ENCODE assay signal across 8 cellular contexts in the genomic region with DNA sequence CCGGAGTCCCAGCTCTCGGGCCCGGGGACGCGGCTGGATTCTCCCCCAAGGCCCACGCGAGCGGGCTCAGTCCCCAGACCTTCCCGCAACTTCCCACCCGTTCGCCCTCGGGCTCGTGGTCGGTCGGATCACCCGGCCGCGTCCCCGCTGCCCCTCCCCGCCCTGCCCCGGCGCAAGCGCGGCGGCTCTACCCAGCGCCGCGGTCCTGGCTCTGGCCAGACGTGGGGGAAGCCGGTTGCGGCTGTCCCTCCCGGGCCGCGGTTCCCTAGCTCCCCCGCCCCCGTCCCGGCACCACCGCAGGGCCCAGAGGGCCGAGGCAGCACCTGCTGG. TPM values are rescaled to one million over a fixed set of nuclear protein-coding genes. Genes with fewer than 3 reads are reported as not detected.
A peak's percentile ranks its signal among the peaks of the same experiment; 100 is the strongest.
DNase-seq lines count a peak whose midpoint lies in the region; ATAC-seq, FAIRE-seq and TF ChIP-seq lines count a peak whose summit lies in the region.

No MANE protein-coding gene starts in this region.

- peaks cover 35% of the 10 kb centered on the region for H3K4me1 ChIP-seq in mucosa of stomach (ENCODE audit: control insufficient read depth, insufficient read depth, low read length)

- FAIRE-seq in GM12892 (lab: Jason Lieb, UNC) = no peak

- TF ChIP-seq POLR2A in GM12892 (IDR thresholded peaks at IDR 0.05; ENCODE audit: low read depth, low read length) = no peak

- H3K9ac ChIP-seq in mucosa of stomach (ENCODE audit: low read length) = peak overlapping the region; percentile 97

- no peaks in the 10 kb centered on the region for H3K9me3 ChIP-seq in mucosa of stomach (ENCODE audit: control insufficient read depth, low read length)

- peak overlapping the region; percentile 91 for H3K4me3 ChIP-seq in mucosa of stomach (ENCODE audit: low read length)

- peak; percentile 51 for DNase-seq in ELF-1 (ENCODE audit: low read depth, low spot score)
- peak; percentile 73 for DNase-seq in NCI-H69 (lab: John Stamatoyannopoulos, UW)
- peak; percentile 59 for DNase-seq in dermis blood vessel endothelial cell
- DNase-seq in T-helper 9 cell = no peak
- no peak for DNase-seq in GM12892 (ENCODE audit: insufficient read length)
- no peak for DNase-seq in SW480 (ENCODE audit: low spot score)

- peak; percentile 11 for ATAC-seq in GM21447 (IDR thresholded peaks at IDR 0.05; ENCODE audit: unreplicated experiment)

- H3K36me3 ChIP-seq in mucosa of stomach (ENCODE audit: control insufficient read depth, insufficient read depth, low read length) = no peaks in the 10 kb centered on the region

- no peaks in the 10 kb centered on the region for H3K27me3 ChIP-seq in mucosa of stomach (ENCODE audit: control insufficient read depth, insufficient read depth, low read length)

RNA-seq across cellular contexts. Expression of gene NFE2L2, which starts 0.4 kb away (rescaled TPM):
- total RNA-seq in dermis blood vessel endothelial cell = 57.9 and 69.9 TPM in 2 replicates
- polyA plus RNA-seq in GM12892 (2012; ENCODE audit: missing spikeins) = 26.9 TPM

RNA-seq across cellular contexts. Expression of gene HNRNPA3, which starts 51.6 kb away (rescaled TPM):
- total RNA-seq in dermis blood vessel endothelial cell = 40.7 and 83.4 TPM in 2 replicates
- polyA plus RNA-seq in GM12892 (2012; ENCODE audit: missing spikeins) = 303 TPM

Comparison
In these comparisons a context has a peak if more than half of its experiments do, and no peak if none do; other contexts are left out.
1. DNase-seq: peak in ELF-1 (single experiment), NCI-H69 (single experiment) and dermis blood vessel endothelial cell (single experiment); none in T-helper 9 cell (single experiment), GM12892 (single experiment) and SW480 (single experiment).